ENCODE assay signal across 22 cellular contexts in genomic region chr10:37703074-37703473, GRCh38.
"Had no signal": no experiment of that assay in that cellular context is flagged by ENCODE, and none has a peak within 500 bp of the region (broad histone marks: within the 10 kb centered on the region; RNA-seq: fewer than 3 reads in every experiment).

No MANE protein-coding gene starts in this region.

- H3K9me3 ChIP-seq: esophagus muscularis mucosa, gastrocnemius medialis, lower lobe of right lung, testis had no signal

- DNase-seq: effector memory CD4-positive, alpha-beta T cell; gastrocnemius medialis; heart right ventricle; hypothalamus; lower lobe of right lung; midbrain; stimulated activated CD4-positive, alpha-beta T cell treated with anti-CD3 and anti-CD28 coated beads, Interleukin-15, amount 100 ng/mL, for 24 hours; stimulated activated CD4-positive, alpha-beta T cell treated with anti-CD3 and anti-CD28 coated beads, Interleukin-1b, Interleukin-23, amount 100 ng/mL, for 48 hours; stimulated activated CD4-positive, alpha-beta T cell treated with anti-CD3 and anti-CD28 coated beads, Interleukin-4, amount 100 ng/mL, for 24 hours had no signal

- H3K27me3 Mint-ChIP-seq: memory B cell; stimulated activated memory B cell treated with anti-CD40 and anti-IgM and Interleukin-4, amounts not matched to agents 10 μg/mL and 1 μg/mL and 100 μg/mL, for 72 hours; stimulated activated naive CD8-positive, alpha-beta T cell treated with anti-CD3 and anti-CD28 coated beads, Interleukin-15, Interleukin-2, amounts not matched to agents 100 ng/mL and 50 ng/mL, for 24 hours had no signal

- H3K4me3 ChIP-seq: esophagus muscularis mucosa, gastrocnemius medialis, heart right ventricle, left lung, lower lobe of right lung, spleen, testis, tibial nerve had no signal

- H3K4me1 ChIP-seq: esophagus muscularis mucosa, gastrocnemius medialis, heart right ventricle, left lung, lower lobe of right lung, spleen, testis, tibial nerve had no signal

- ATAC-seq: gastrocnemius medialis; heart right ventricle; left lung; lower lobe of right lung; sciatic nerve; stimulated activated memory B cell treated with anti-CD40 and anti-IgM and Interleukin-4, amounts not matched to agents 10 μg/mL and 1 μg/mL and 100 μg/mL, for 72 hours had no signal

- H3K27ac ChIP-seq: epithelial cell of prostate, esophagus muscularis mucosa, gastrocnemius medialis, heart right ventricle, left lung, lower lobe of right lung, spleen, testis, tibial nerve had no signal

- H3K36me3 Mint-ChIP-seq: memory B cell; stimulated activated memory B cell treated with anti-CD40 and anti-IgM and Interleukin-4, amounts not matched to agents 10 μg/mL and 1 μg/mL and 100 μg/mL, for 72 hours had no signal

- FAIRE-seq: endometrium, islet of Langerhans had no signal

- H3K27me3 ChIP-seq: esophagus muscularis mucosa, gastrocnemius medialis, heart right ventricle, left lung, spleen, testis, tibial nerve had no signal

- H3K36me3 ChIP-seq: esophagus muscularis mucosa, gastrocnemius medialis, heart right ventricle, left lung, lower lobe of right lung, spleen, tibial nerve had no signal

- H3K4me3 Mint-ChIP-seq: memory B cell; nephron; stimulated activated memory B cell treated with anti-CD40 and anti-IgM and Interleukin-4, amounts not matched to agents 10 μg/mL and 1 μg/mL and 100 μg/mL, for 72 hours; stimulated activated naive CD8-positive, alpha-beta T cell treated with anti-CD3 and anti-CD28 coated beads, Interleukin-15, Interleukin-2, amounts not matched to agents 100 ng/mL and 50 ng/mL, for 24 hours had no signal

- H3K4me1 Mint-ChIP-seq: memory B cell; nephron; stimulated activated memory B cell treated with anti-CD40 and anti-IgM and Interleukin-4, amounts not matched to agents 10 μg/mL and 1 μg/mL and 100 μg/mL, for 72 hours had no signal

- H3K27ac Mint-ChIP-seq: memory B cell; nephron; stimulated activated memory B cell treated with anti-CD40 and anti-IgM and Interleukin-4, amounts not matched to agents 10 μg/mL and 1 μg/mL and 100 μg/mL, for 72 hours; stimulated activated naive CD8-positive, alpha-beta T cell treated with anti-CD3 and anti-CD28 coated beads, Interleukin-15, Interleukin-2, amounts not matched to agents 100 ng/mL and 50 ng/mL, for 24 hours had no signal
